8 cellular contexts compared by ENCODE assay signal in the genomic region with DNA sequence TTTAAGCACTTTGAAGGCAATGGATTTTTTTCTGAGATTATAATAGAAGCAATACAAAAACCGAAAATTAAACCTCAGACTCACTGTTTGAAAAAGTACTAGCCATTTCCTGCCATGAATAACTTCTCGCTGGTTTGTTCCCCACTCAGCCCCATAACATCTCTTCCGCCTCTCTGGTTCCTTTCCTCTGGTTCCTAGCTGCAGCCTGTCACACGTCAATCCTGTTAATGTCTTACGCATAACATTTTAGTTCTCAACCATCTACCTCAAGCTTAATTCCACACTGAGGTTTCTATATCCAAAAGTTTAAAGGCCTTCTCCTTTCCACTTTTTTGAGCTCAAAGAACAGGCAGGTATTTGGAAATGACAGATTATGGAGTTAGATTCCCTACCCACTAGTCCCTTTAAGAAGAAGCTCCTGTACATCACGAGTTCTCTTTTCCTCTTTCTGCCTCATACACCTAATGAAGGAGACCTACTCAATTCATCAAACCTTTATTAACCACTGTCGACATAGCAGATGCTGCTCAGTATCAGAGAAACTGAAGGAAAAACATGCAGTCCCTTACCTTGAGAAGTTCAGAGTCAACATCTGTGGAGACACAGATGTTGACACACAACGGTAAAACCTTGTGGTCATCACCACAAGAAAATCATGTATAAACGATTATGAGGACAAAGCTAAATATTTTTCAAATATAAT.
DNase-seq lines count a peak whose midpoint lies in the region; ATAC-seq, FAIRE-seq and TF ChIP-seq lines count a peak whose summit lies in the region.

No MANE protein-coding gene starts in this region.

- no peak overlapping the region; the same call in 1 of the 2 replicates for H2AFZ ChIP-seq in GM12878 (ENCODE audit: control insufficient read depth, low read depth, low read length)

- no peaks in the 10 kb centered on the region for H3K27me3 ChIP-seq in GM12878 (replicated peaks in 1 of 2; ENCODE audit: control insufficient read depth in 2 of 2, insufficient read depth in 2 of 2, low read length in 1 of 2)

- POLR2A ChIA-PET in GM12878 (lab: Charles Lee), result interaction anchor here (1.5 kb wide), 1 partner anchor 55 kb away, joined by 5 read pairs; no protein-coding TSS in a partner anchor

- RAD21 ChIA-PET in GM12878 (lab: Charles Lee; ENCODE audit: unreplicated experiment), result interaction anchor here (0.6 to 1.8 kb wide), 11 partner anchors 9 to 252 kb away, joined by 3 to 7 read pairs (median 3); no protein-coding TSS in a partner anchor

- SMC1A ChIA-PET in GM12878 (lab: Charles Lee; ENCODE audit: uncharacterized antibody, unreplicated experiment), result interaction anchor here (1.0 to 3.9 kb wide), 12 partner anchors 9 to 245 kb away, joined by 3 to 32 read pairs (median 5); no protein-coding TSS in a partner anchor

- 12% methylated on average over 9 of the region's 9 CpGs for WGBS in GM12878 (ENCODE audit: insufficient coverage, insufficient replicate concordance, low lambda C conversion rate, missing lambda C conversion rate)

- FAIRE-seq in GM12878 (lab: Jason Lieb, UNC), result no peak

- no peak for TF ChIP-seq RAD21 in GM12878 (IDR thresholded peaks at IDR 0.05; ENCODE audit: insufficient read depth, low read depth, low read length)

- no peaks in the 10 kb centered on the region for H4K20me1 ChIP-seq in GM12878 (ENCODE audit: control insufficient read depth, insufficient read depth)

- peak; percentile 67 for ATAC-seq in GM19467 (IDR thresholded peaks at IDR 0.05; ENCODE audit: unreplicated experiment)
- ATAC-seq in HG03469 (IDR thresholded peaks at IDR 0.05; ENCODE audit: unreplicated experiment), result peak; percentile 31
- peak; percentile 67 for ATAC-seq in GM12878
- no peak for ATAC-seq in GM21367 (IDR thresholded peaks at IDR 0.05; ENCODE audit: unreplicated experiment)
- no peak for ATAC-seq in HG02623 (IDR thresholded peaks at IDR 0.05; ENCODE audit: unreplicated experiment)

- H3K9me3 ChIP-seq in GM12878 (replicated peaks; ENCODE audit: control insufficient read depth, insufficient read depth, low read length), result no peaks in the 10 kb centered on the region

- intact Hi-C loops in GM12878 (cut with micrococcal nuclease; ENCODE audit: unreplicated experiment), result loop anchor here (1.0 kb wide), 1 partner anchor 49 kb away; no protein-coding TSS in a partner anchor

- H3K4me3 ChIP-seq in GM12878, result no peak overlapping the region

- CTCF ChIA-PET in GM12878 (lab: Yijun Ruan, JAX), result interaction anchor here (0.8 to 2.4 kb wide), 5 partner anchors 20 to 52 kb away, joined by 3 to 8 read pairs (median 4); no protein-coding TSS in a partner anchor

- H3K79me2 ChIP-seq in GM12878 (ENCODE audit: control insufficient read depth, insufficient read depth, low read length), result no peaks in the 10 kb centered on the region

- H3K4me2 ChIP-seq in GM12878 (ENCODE audit: control insufficient read depth, insufficient read depth), result 0 out of 2 replicates have a peak overlapping the region, but pooled peaks have one; percentile 28

- BruUV-seq in GM12878 (replicated peaks; lab: Mats Ljungman, UMichigan), result no TSS peak

- peaks cover 5% of the 10 kb centered on the region; the same call in 1 of the 2 replicates for H3K4me1 ChIP-seq in GM12878 (ENCODE audit: control insufficient read depth, insufficient read depth, low read length)

- no peak for TF ChIP-seq EP300 in GM12878 (IDR thresholded peaks at IDR 0.05; ENCODE audit: borderline replicate concordance in 1 of 2, control insufficient read depth in 1 of 2, low read depth in 2 of 2, low read length in 2 of 2)

- TF ChIP-seq POLR2A in GM12878 (IDR thresholded peaks at IDR 0.05; ENCODE audit: low read depth, low read length), result no peak

- H3K9ac ChIP-seq in GM12878 (ENCODE audit: control insufficient read depth, insufficient read depth, low read length), result no peak overlapping the region

- in situ Hi-C loops in GM12878 (cut with MboI), result no loop called here

- no peak overlapping the region for H3K27ac ChIP-seq in GM12878 (ENCODE audit: control insufficient read depth, insufficient read depth)

- no peaks in the 10 kb centered on the region for H3K36me3 ChIP-seq in GM12878 (ENCODE audit: control insufficient read depth in 2 of 2, insufficient read depth in 2 of 2, low read length in 1 of 2)

- peak; percentile 39 for DNase-seq in CD1c-positive myeloid dendritic cell (ENCODE audit: extremely low spot score)
- no peak for DNase-seq in GM12878 (ENCODE audit: low read depth, low spot score)
- no peak for DNase-seq in NCI-H774 (lab: John Stamatoyannopoulos, UW)
- DNase-seq in NCI-H2029 (lab: John Stamatoyannopoulos, UW), result no peak

- TF ChIP-seq CTCF in GM12878 (IDR thresholded peaks at IDR 0.05 in 2 of 3, conservative IDR thresholded peaks at IDR 0.05 in 1 of 3; ENCODE audit: control insufficient read depth in 2 of 3, extremely low read depth in 1 of 3, insufficient read depth in 1 of 3, low read depth in 3 of 3, low read length in 3 of 3), result no peak

TF ChIP-seq in GM12878, 131 proteins besides CTCF, POLR2A, EP300 and RAD21:
- TF ChIP-seq, protein P1, sequence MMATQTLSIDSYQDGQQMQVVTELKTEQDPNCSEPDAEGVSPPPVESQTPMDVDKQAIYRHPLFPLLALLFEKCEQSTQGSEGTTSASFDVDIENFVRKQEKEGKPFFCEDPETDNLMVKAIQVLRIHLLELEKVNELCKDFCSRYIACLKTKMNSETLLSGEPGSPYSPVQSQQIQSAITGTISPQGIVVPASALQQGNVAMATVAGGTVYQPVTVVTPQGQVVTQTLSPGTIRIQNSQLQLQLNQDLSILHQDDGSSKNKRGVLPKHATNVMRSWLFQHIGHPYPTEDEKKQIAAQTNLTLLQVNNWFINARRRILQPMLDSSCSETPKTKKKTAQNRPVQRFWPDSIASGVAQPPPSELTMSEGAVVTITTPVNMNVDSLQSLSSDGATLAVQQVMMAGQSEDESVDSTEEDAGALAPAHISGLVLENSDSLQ (IDR thresholded peaks at IDR 0.05), result 0 out of 2 replicates have a peak, but pooled peaks have one; percentile 20
- no peak for TF ChIP-seq TCF12 (IDR thresholded peaks at IDR 0.05; ENCODE audit: low read depth, low read length)

Comparison
In these comparisons a context has a peak if more than half of its experiments do, and no peak if none do; other contexts are left out.
1. ATAC-seq: peak in GM19467 (single experiment), HG03469 (single experiment) and GM12878 (single experiment); none in GM21367 (single experiment) and HG02623 (single experiment).